ENCODE assay signal across 1 cellular context in the genomic region with DNA sequence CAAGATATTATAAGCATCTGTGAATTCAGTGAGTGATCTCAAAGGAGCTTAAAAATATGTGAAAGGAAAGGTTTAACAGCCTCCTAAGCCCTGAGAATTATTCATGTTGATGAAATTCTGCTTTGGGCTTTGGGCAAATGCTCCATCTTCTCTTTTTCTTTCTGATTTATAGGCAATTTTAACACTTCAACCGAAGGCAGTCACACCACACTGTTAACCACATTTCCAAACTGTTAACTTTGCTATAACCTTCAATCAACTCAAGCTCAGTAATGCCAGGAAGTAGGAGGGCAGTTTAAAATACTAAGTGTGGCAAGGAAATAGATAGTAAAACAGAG.
TF ChIP-seq lines count a peak whose summit lies in the region.

No MANE protein-coding gene starts in this region.

TF ChIP-seq in IMR-90, 13 proteins besides CTCF, POLR2A, EP300 and RAD21:
- TF ChIP-seq RCOR1 (IDR thresholded peaks at IDR 0.05; ENCODE audit: insufficient replicate concordance, low read length) = no peak
- TF ChIP-seq, protein P1, sequence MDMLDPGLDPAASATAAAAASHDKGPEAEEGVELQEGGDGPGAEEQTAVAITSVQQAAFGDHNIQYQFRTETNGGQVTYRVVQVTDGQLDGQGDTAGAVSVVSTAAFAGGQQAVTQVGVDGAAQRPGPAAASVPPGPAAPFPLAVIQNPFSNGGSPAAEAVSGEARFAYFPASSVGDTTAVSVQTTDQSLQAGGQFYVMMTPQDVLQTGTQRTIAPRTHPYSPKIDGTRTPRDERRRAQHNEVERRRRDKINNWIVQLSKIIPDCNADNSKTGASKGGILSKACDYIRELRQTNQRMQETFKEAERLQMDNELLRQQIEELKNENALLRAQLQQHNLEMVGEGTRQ (IDR thresholded peaks at IDR 0.05; ENCODE audit: low read depth, low read length) = no peak
- TF ChIP-seq NFE2L2 (IDR thresholded peaks at IDR 0.05; ENCODE audit: low read depth, low read length) = no peak
- no peak for TF ChIP-seq CEBPB (IDR thresholded peaks at IDR 0.05; ENCODE audit: low read depth, low read length)
- no peak for TF ChIP-seq MAZ (IDR thresholded peaks at IDR 0.05; ENCODE audit: borderline replicate concordance, low read depth, low read length)
- TF ChIP-seq FOS (IDR thresholded peaks at IDR 0.05; ENCODE audit: low read depth, low read length) = no peak
- TF ChIP-seq MAFK (IDR thresholded peaks at IDR 0.05; ENCODE audit: low read depth, low read length) = no peak
- no peak for TF ChIP-seq CHD1 (IDR thresholded peaks at IDR 0.05; ENCODE audit: low read depth, low read length)
- no peak for TF ChIP-seq MXI1 (IDR thresholded peaks at IDR 0.05; ENCODE audit: borderline replicate concordance, low read depth, low read length)
- no peak for TF ChIP-seq SMC3 (IDR thresholded peaks at IDR 0.05; ENCODE audit: low read depth, low read length)
- TF ChIP-seq RFX5 (IDR thresholded peaks at IDR 0.05; ENCODE audit: low read depth, low read length) = no peak
- TF ChIP-seq ELK1 (IDR thresholded peaks at IDR 0.05; ENCODE audit: borderline replicate concordance, low read depth, low read length) = no peak
- no peak for TF ChIP-seq BHLHE40 (IDR thresholded peaks at IDR 0.05; ENCODE audit: low read depth, low read length)
